ENCODE assay signal across 23 cellular contexts in genomic region chr5:7705736-7706135, GRCh38.
"Had no signal": no experiment of that assay in that cellular context is flagged by ENCODE, and none has a peak within 500 bp of the region (broad histone marks: within the 10 kb centered on the region; RNA-seq: fewer than 3 reads in every experiment).

No MANE protein-coding gene starts in this region.

- H3K27me3 Mint-ChIP-seq: stimulated activated naive B cell treated with anti-CD40 and anti-IgM and Interleukin-4, amounts not matched to agents 10 μg/mL and 1 μg/mL and 100 μg/mL, for 72 hours; stimulated activated naive CD8-positive, alpha-beta T cell treated with anti-CD3 and anti-CD28 coated beads, Interleukin-15, Interleukin-2, amounts not matched to agents 100 ng/mL and 50 ng/mL, for 24 hours had no signal

- H3K4me1 ChIP-seq: left ventricle myocardium inferior, pancreas, prostate gland, suprapubic skin, tibial artery, upper lobe of right lung had no signal

- H3K27ac ChIP-seq: left ventricle myocardium inferior, pancreas, prostate gland, skin epidermis, suprapubic skin, thoracic aorta, tibial artery, upper lobe of right lung had no signal

- DNase-seq: hypothalamus; immature natural killer cell; left ventricle myocardium inferior; naive B cell; natural killer cell; nucleus accumbens; pancreas; retina; right cardiac atrium; stimulated activated CD4-positive, alpha-beta T cell treated with anti-CD3 and anti-CD28 coated beads, Interleukin-12 subunit alpha, Interleukin-12 subunit beta, amount 100 ng/mL, for 4 hours; stimulated activated CD4-positive, alpha-beta T cell treated with anti-CD3 and anti-CD28 coated beads, Interleukin-15, amount 100 ng/mL, for 24 hours; stimulated activated CD4-positive, alpha-beta T cell treated with anti-CD3 and anti-CD28 coated beads, Interleukin-2, amount 100 ng/mL, for 24 hours; stimulated activated CD4-positive, alpha-beta T cell treated with anti-CD3 and anti-CD28 coated beads, Interleukin-4, amount 100 ng/mL, for 1 hour; stimulated activated naive B cell treated with anti-CD40 and anti-IgM and Interleukin-4, amounts not matched to agents 10 μg/mL and 1 μg/mL and 100 μg/mL, for 72 hours; tibial artery; upper lobe of right lung had no signal

- H3K4me1 Mint-ChIP-seq: immature natural killer cell; mesothelial cell of epicardium; naive B cell; natural killer cell; stimulated activated naive B cell treated with anti-CD40 and anti-IgM and Interleukin-4, amounts not matched to agents 10 μg/mL and 1 μg/mL and 100 μg/mL, for 72 hours had no signal

- H3K9me3 Mint-ChIP-seq: mesothelial cell of epicardium; stimulated activated naive B cell treated with anti-CD40 and anti-IgM and Interleukin-4, amounts not matched to agents 10 μg/mL and 1 μg/mL and 100 μg/mL, for 72 hours; stimulated activated naive CD8-positive, alpha-beta T cell treated with anti-CD3 and anti-CD28 coated beads, Interleukin-15, Interleukin-2, amounts not matched to agents 100 ng/mL and 50 ng/mL, for 24 hours had no signal

- H3K9me3 ChIP-seq: left ventricle myocardium inferior, pancreas, prostate gland, suprapubic skin, thoracic aorta, tibial artery, upper lobe of right lung had no signal

- H3K36me3 Mint-ChIP-seq: immature natural killer cell; mesothelial cell of epicardium; naive B cell; natural killer cell; stimulated activated naive B cell treated with anti-CD40 and anti-IgM and Interleukin-4, amounts not matched to agents 10 μg/mL and 1 μg/mL and 100 μg/mL, for 72 hours had no signal

- H3K4me3 Mint-ChIP-seq: immature natural killer cell; mesothelial cell of epicardium; natural killer cell; stimulated activated naive B cell treated with anti-CD40 and anti-IgM and Interleukin-4, amounts not matched to agents 10 μg/mL and 1 μg/mL and 100 μg/mL, for 72 hours; stimulated activated naive CD8-positive, alpha-beta T cell treated with anti-CD3 and anti-CD28 coated beads, Interleukin-15, Interleukin-2, amounts not matched to agents 100 ng/mL and 50 ng/mL, for 24 hours had no signal

- H3K4me3 ChIP-seq: left ventricle myocardium inferior, lung, pancreas, prostate gland, skin epidermis, suprapubic skin, thoracic aorta, tibial artery, upper lobe of right lung had no signal

- H3K27me3 ChIP-seq: suprapubic skin, tibial artery, upper lobe of right lung had no signal

- H3K27ac Mint-ChIP-seq: immature natural killer cell; mesothelial cell of epicardium; naive B cell; natural killer cell; stimulated activated naive B cell treated with anti-CD40 and anti-IgM and Interleukin-4, amounts not matched to agents 10 μg/mL and 1 μg/mL and 100 μg/mL, for 72 hours; stimulated activated naive CD8-positive, alpha-beta T cell treated with anti-CD3 and anti-CD28 coated beads, Interleukin-15, Interleukin-2, amounts not matched to agents 100 ng/mL and 50 ng/mL, for 24 hours had no signal

- H3K36me3 ChIP-seq: left ventricle myocardium inferior, pancreas, prostate gland, thoracic aorta, upper lobe of right lung had no signal
